In the genomic region with DNA sequence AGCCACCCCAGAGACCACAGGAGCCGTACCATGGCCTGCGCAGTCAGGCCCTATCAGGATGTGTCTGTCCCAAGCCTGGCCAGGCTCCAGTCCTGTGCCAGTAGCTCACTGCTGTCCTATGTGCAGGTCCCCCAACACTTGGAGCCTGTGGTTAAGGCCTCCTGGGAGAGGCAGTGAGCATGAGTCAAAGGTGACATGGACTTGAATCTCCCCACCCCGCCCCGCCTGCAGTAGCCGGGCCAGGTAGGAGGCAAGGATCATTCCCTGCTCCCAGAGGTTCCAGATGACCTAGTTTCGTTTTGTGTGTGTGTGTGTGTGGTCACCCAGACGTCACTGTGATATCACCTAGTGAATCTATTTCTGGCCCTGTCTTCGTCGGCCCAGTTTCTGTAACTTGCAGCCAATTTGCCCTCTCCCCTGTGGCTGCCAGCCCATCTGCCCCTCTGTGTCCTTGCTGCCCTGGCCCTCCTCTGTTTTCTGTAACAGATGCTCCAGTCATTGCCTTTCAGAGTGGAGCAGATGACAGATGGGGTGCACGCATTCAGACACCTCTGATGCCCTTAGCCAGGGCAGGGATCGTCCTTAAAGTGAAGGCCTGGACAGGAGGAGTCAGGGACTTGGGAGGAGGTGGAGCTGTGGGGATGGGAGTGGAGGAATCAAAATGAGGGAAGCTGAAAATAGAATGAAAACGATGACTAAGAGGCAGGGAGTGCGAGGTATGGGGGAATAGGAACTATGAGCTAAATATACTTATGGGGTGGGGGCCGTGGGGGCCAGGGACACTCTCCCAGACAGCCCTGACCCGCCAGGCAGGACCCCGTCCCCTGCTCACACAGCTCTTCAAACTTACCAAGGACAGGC, we compare ENCODE assay signal across 9 cellular contexts. TPM values are rescaled to one million over a fixed set of nuclear protein-coding genes. Genes with fewer than 3 reads are reported as not detected.
A peak's percentile ranks its signal among the peaks of the same experiment; 100 is the strongest.
DNase-seq lines count a peak whose midpoint lies in the region; ATAC-seq and TF ChIP-seq lines count a peak whose summit lies in the region.
"Had no signal": no experiment of that assay in that cellular context is flagged by ENCODE, and none has a peak within 500 bp of the region (broad histone marks: within the 10 kb centered on the region; RNA-seq: fewer than 3 reads in every experiment).

No MANE protein-coding gene starts in this region.

- H3K4me3 ChIP-seq in right lobe of liver (no peak overlapping the region), esophagus squamous epithelium (no peak overlapping the region)

- peak; percentile 75 for DNase-seq in AG20443 (ENCODE audit: low spot score)
- DNase-seq in MV-4-11 (lab: John Stamatoyannopoulos, UW) = peak; percentile 25
- DNase-seq in cerebellar cortex (ENCODE audit: low spot score) = peak; percentile 75
- peak; percentile 65 to 91 (median 89) for DNase-seq in right lobe of liver
- no peak for DNase-seq in activated T-cell treated with anti-CD3 and anti-CD28 coated beads for 4 hours
- no peak for DNase-seq in AML-193 (lab: John Stamatoyannopoulos, UW)
- no peak for DNase-seq in esophagus squamous epithelium (lab: John Stamatoyannopoulos, UW)
- DNase-seq: NCI-H1436 had no signal

- H3K4me1 ChIP-seq in right lobe of liver = peaks cover 0 to 31% (median 4%) of the 10 kb centered on the region in 4 donors
- peaks cover 13 to 61% (median 23%) of the 10 kb centered on the region in 3 donors for H3K4me1 ChIP-seq in esophagus squamous epithelium

- H3K36me3 ChIP-seq in right lobe of liver (no peaks in the 10 kb centered on the region), esophagus squamous epithelium (no peaks in the 10 kb centered on the region)

- H3K9me3 ChIP-seq in right lobe of liver = no peaks in the 10 kb centered on the region
- no peaks in the 10 kb centered on the region for H3K9me3 ChIP-seq in esophagus squamous epithelium

- TF ChIP-seq CTCF in right lobe of liver (IDR thresholded peaks at IDR 0.05) (no peak), esophagus squamous epithelium (IDR thresholded peaks at IDR 0.05) (no peak)

- TF ChIP-seq POLR2A in right lobe of liver (IDR thresholded peaks at IDR 0.05) (no peak), esophagus squamous epithelium (IDR thresholded peaks at IDR 0.05) (no peak)

- H3K27me3 ChIP-seq in right lobe of liver (no peaks in the 10 kb centered on the region), esophagus squamous epithelium (peaks cover 0 to 69% (median 0%) of the 10 kb centered on the region in 4 donors)

- ATAC-seq in right lobe of liver (peak; percentile 78 to 90 (median 86)), HG02759 (IDR thresholded peaks at IDR 0.05; ENCODE audit: unreplicated experiment) (no peak)

- H3K27ac ChIP-seq in right lobe of liver (peak overlapping the region in 2 of 3 donors; percentile 73 to 77), esophagus squamous epithelium (peak overlapping the region in 1 of 4 donors; percentile 5)

- intact Hi-C loops in right lobe of liver (cut with DNase I) = no loop called here
- intact Hi-C loops in esophagus squamous epithelium (cut with DNase I) = no loop called here

- 37% methylated on average over 11 of the region's 16 CpGs for WGBS in right lobe of liver (ENCODE audit: insufficient coverage, low coverage, low lambda C conversion rate, missing lambda C conversion rate)
- WGBS in esophagus squamous epithelium, 2 donors = 25 to 42% methylated on average over 8 to 13 of the region's 16 CpGs

RNA-seq across cellular contexts. Expression of a gene that starts 37.4 kb away (rescaled TPM):
- total RNA-seq in right lobe of liver = 100 to 1,000 TPM in 1 of 6 experiments, 10 to 100 TPM in 4, 1 to 10 TPM in 1; 8.2 to 114 (median 26.5) TPM
- total RNA-seq in esophagus squamous epithelium = under 1 TPM in 1 of 4 donors, not detected in 3; 0.57 TPM

Comparison
In these comparisons a context has a peak if more than half of its experiments do, and no peak if none do; other contexts are left out.
1. DNase-seq: peak in AG20443 (single experiment), MV-4-11 (single experiment), cerebellar cortex (single experiment) and right lobe of liver (3 of 3); none in activated T-cell treated with anti-CD3 and anti-CD28 coated beads for 4 hours (single experiment), AML-193 (0 of 2) and esophagus squamous epithelium (single experiment).
2. RNA of a gene that starts 37.4 kb away (total RNA-seq): 8.2 to 114 TPM in right lobe of liver; 0.57 TPM in esophagus squamous epithelium; every median in the first group is over 4 times any median in the second.